In genomic region chr4:156738756-156739155, GRCh38 we compare ENCODE assay signal across 29 cellular contexts.
"Had no signal": no experiment of that assay in that cellular context is flagged by ENCODE, and none has a peak within 500 bp of the region (broad histone marks: within the 10 kb centered on the region; RNA-seq: fewer than 3 reads in every experiment).

No MANE protein-coding gene starts in this region.

- H3K4me3 Mint-ChIP-seq: activated CD4-positive, alpha-beta memory T cell treated with anti-CD3 and anti-CD28 coated beads, Interleukin-2, amount 10 ng/mL, durations not matched to agents 7 days and 5 days; activated CD4-positive, alpha-beta T cell treated with anti-CD3 and anti-CD28 coated beads, Interleukin-2, amount 10 ng/mL, durations not matched to agents 7 days and 5 days; activated naive CD4-positive, alpha-beta T cell treated with anti-CD3 and anti-CD28 coated beads, Interleukin-2, amount 10 ng/mL, durations not matched to agents 7 days and 5 days; activated naive CD8-positive, alpha-beta T cell treated with anti-CD3 and anti-CD28 coated beads, Interleukin-2, amount 10 ng/mL, durations not matched to agents 7 days and 5 days; activated T-cell treated with anti-CD3 and anti-CD28 coated beads, Interleukin-2, amount 50 U/mL, for 24 hours; activated T-cell treated with anti-CD3 and anti-CD28 coated beads, Interleukin-2, amount 50 U/mL, for 72 hours; brain; WTC11 had no signal

- H3K9me3 Mint-ChIP-seq: activated CD4-positive, alpha-beta T cell treated with anti-CD3 and anti-CD28 coated beads, Interleukin-2, amount 10 ng/mL, durations not matched to agents 7 days and 5 days had no signal

- H3K9me3 ChIP-seq: colonic mucosa had no signal

- H3K4me1 ChIP-seq: ascending aorta, breast epithelium, colonic mucosa, esophagus squamous epithelium, gastroesophageal sphincter had no signal

- H3K36me3 ChIP-seq: ascending aorta, cardiac muscle cell, colonic mucosa, esophagus squamous epithelium, gastroesophageal sphincter had no signal

- H3K27me3 Mint-ChIP-seq: activated CD4-positive, alpha-beta memory T cell treated with anti-CD3 and anti-CD28 coated beads, Interleukin-2, amount 10 ng/mL, durations not matched to agents 7 days and 5 days; activated CD4-positive, alpha-beta T cell treated with anti-CD3 and anti-CD28 coated beads, Interleukin-2, amount 10 ng/mL, durations not matched to agents 7 days and 5 days; activated naive CD4-positive, alpha-beta T cell treated with anti-CD3 and anti-CD28 coated beads, Interleukin-2, amount 10 ng/mL, durations not matched to agents 7 days and 5 days; activated naive CD8-positive, alpha-beta T cell treated with anti-CD3 and anti-CD28 coated beads, Interleukin-2, amount 10 ng/mL, durations not matched to agents 7 days and 5 days; activated T-cell treated with anti-CD3 and anti-CD28 coated beads, Interleukin-2, amount 50 U/mL, for 24 hours; brain had no signal

- H3K27ac Mint-ChIP-seq: activated CD4-positive, alpha-beta memory T cell treated with anti-CD3 and anti-CD28 coated beads, Interleukin-2, amount 10 ng/mL, durations not matched to agents 7 days and 5 days; activated CD4-positive, alpha-beta T cell treated with anti-CD3 and anti-CD28 coated beads, Interleukin-2, amount 10 ng/mL, durations not matched to agents 7 days and 5 days; activated naive CD4-positive, alpha-beta T cell treated with anti-CD3 and anti-CD28 coated beads, Interleukin-2, amount 10 ng/mL, durations not matched to agents 7 days and 5 days; activated naive CD4-positive, alpha-beta T cell treated with anti-CD3 and anti-CD28 coated beads, Interleukin-2, amount 50 U/mL, for 72 hours; activated naive CD8-positive, alpha-beta T cell treated with anti-CD3 and anti-CD28 coated beads, Interleukin-2, amount 10 ng/mL, durations not matched to agents 7 days and 5 days; activated T-cell treated with anti-CD3 and anti-CD28 coated beads, Interleukin-2, amount 50 U/mL, for 24 hours; activated T-cell treated with anti-CD3 and anti-CD28 coated beads, Interleukin-2, amount 50 U/mL, for 72 hours; brain; WTC11 had no signal

- H3K27ac ChIP-seq: ascending aorta, breast epithelium, cardiac muscle cell, colonic mucosa, epithelial cell of prostate, esophagus squamous epithelium, gastroesophageal sphincter had no signal

- ATAC-seq: activated naive CD4-positive, alpha-beta T cell treated with anti-CD3 and anti-CD28 coated beads, Interleukin-2, amount 50 U/mL, for 72 hours; activated T-cell treated with anti-CD3 and anti-CD28 coated beads, Interleukin-2, amount 50 U/mL, for 72 hours; gastroesophageal sphincter; WTC11 had no signal

- DNase-seq: activated CD4-positive, alpha-beta memory T cell treated with anti-CD3 and anti-CD28 coated beads, Interleukin-2, amount 10 ng/mL, durations not matched to agents 7 days and 5 days; activated CD4-positive, alpha-beta T cell treated with anti-CD3 and anti-CD28 coated beads for 1 hour; activated CD4-positive, alpha-beta T cell treated with anti-CD3 and anti-CD28 coated beads for 4 hours; activated CD4-positive, alpha-beta T cell treated with anti-CD3 and anti-CD28 coated beads, Interleukin-2, amount 10 ng/mL, durations not matched to agents 7 days and 5 days; activated CD4-positive, alpha-beta T cell treated with anti-CD3 and anti-CD28 coated beads, Interleukin-2, amount 50 U/mL, for 4 hours; activated CD8-positive, alpha-beta memory T cell treated with anti-CD3 and anti-CD28 coated beads, Interleukin-2, amount 50 U/mL, for 48 hours; activated gamma-delta T cell; activated naive CD4-positive, alpha-beta T cell; activated naive CD4-positive, alpha-beta T cell treated with anti-CD3 and anti-CD28 coated beads, Interleukin-2, amount 10 ng/mL, durations not matched to agents 7 days and 5 days; activated naive CD8-positive, alpha-beta T cell treated with anti-CD3 and anti-CD28 coated beads, Interleukin-2, amount 10 ng/mL, durations not matched to agents 7 days and 5 days; activated T-cell treated with anti-CD3 and anti-CD28 coated beads for 4 hours; activated T-cell treated with anti-CD3 and anti-CD28 coated beads, Interleukin-2, amount 50 U/mL, for 24 hours; activated T-cell treated with anti-CD3 and anti-CD28 coated beads, Interleukin-2, amount 50 U/mL, for 72 hours; central memory CD4-positive, alpha-beta T cell; cerebellar nuclear complex; colonic mucosa; effector CD8-positive, alpha-beta T cell; esophagus squamous epithelium; foreskin melanocyte; head of caudate nucleus; T-helper 2 cell had no signal

- H3K4me3 ChIP-seq: ascending aorta, breast epithelium, cardiac muscle cell, colonic mucosa, esophagus squamous epithelium, gastroesophageal sphincter had no signal

- H3K27me3 ChIP-seq: ascending aorta, breast epithelium, cardiac muscle cell, colonic mucosa, esophagus squamous epithelium, gastroesophageal sphincter had no signal

- H3K36me3 Mint-ChIP-seq: activated naive CD4-positive, alpha-beta T cell treated with anti-CD3 and anti-CD28 coated beads, Interleukin-2, amount 10 ng/mL, durations not matched to agents 7 days and 5 days; activated naive CD4-positive, alpha-beta T cell treated with anti-CD3 and anti-CD28 coated beads, Interleukin-2, amount 50 U/mL, for 72 hours; activated naive CD8-positive, alpha-beta T cell treated with anti-CD3 and anti-CD28 coated beads, Interleukin-2, amount 10 ng/mL, durations not matched to agents 7 days and 5 days had no signal

- H3K4me1 Mint-ChIP-seq: activated CD4-positive, alpha-beta memory T cell treated with anti-CD3 and anti-CD28 coated beads, Interleukin-2, amount 10 ng/mL, durations not matched to agents 7 days and 5 days; activated CD4-positive, alpha-beta T cell treated with anti-CD3 and anti-CD28 coated beads, Interleukin-2, amount 10 ng/mL, durations not matched to agents 7 days and 5 days; activated naive CD4-positive, alpha-beta T cell treated with anti-CD3 and anti-CD28 coated beads, Interleukin-2, amount 10 ng/mL, durations not matched to agents 7 days and 5 days; brain; WTC11 had no signal
